In the genomic region with DNA sequence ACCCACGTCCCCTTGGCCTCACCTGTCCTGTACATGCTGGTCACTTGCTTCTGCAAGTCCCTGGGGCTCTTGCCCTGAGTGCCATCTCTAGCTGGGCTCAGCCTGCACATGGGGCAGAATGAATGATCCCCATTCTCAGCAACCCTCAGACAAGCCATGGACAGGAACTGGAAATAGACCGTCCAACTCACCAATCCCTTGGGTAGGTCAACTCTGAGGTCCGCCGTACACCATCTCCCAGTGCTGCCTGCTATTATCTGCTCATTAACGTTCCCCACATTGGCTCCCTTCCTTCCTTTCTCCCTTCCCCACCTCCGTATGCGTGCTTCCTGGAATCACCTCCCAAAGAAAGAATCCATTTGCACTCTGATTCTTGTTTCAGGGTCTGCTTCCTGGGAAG, we compare ENCODE assay signal across 32 cellular contexts.
"Had no signal": no experiment of that assay in that cellular context is flagged by ENCODE, and none has a peak within 500 bp of the region (broad histone marks: within the 10 kb centered on the region; RNA-seq: fewer than 3 reads in every experiment).

No MANE protein-coding gene starts in this region.

- H3K4me1 ChIP-seq: adrenal gland, breast epithelium, colonic mucosa, foreskin keratinocyte, gastrocnemius medialis had no signal

- H3K9me3 ChIP-seq: adrenal gland, breast epithelium, colonic mucosa, esophagus muscularis mucosa, gastrocnemius medialis had no signal

- DNase-seq: activated CD4-positive, alpha-beta memory T cell treated with anti-CD3 and anti-CD28 coated beads for 36 hours; activated CD4-positive, alpha-beta T cell treated with anti-CD3 and anti-CD28 coated beads for 36 hours; activated CD4-positive, alpha-beta T cell treated with anti-CD3 and anti-CD28 coated beads, Interleukin-2, amount 10 ng/mL, durations not matched to agents 24 days and 14 days; activated CD4-positive, CD25-positive, alpha-beta regulatory T cell; activated CD4-positive, CD25-positive, alpha-beta regulatory T cell treated with anti-CD3 and anti-CD28 coated beads, Interleukin-2, amount 50 U/mL, for 72 hours; activated CD8-positive, alpha-beta memory T cell treated with anti-CD3 and anti-CD28 coated beads, Interleukin-2, amount 10 ng/mL, durations not matched to agents 7 days and 5 days; activated CD8-positive, alpha-beta memory T cell treated with anti-CD3 and anti-CD28 coated beads, Interleukin-2, amount 50 U/mL, for 4 hours; activated CD8-positive, alpha-beta T cell treated with anti-CD3 and anti-CD28 coated beads, Interleukin-2, amount 10 ng/mL, durations not matched to agents 7 days and 5 days; activated effector memory CD4-positive, alpha-beta T cell treated with anti-CD3 and anti-CD28 coated beads, Interleukin-2, amount 50 U/mL, for 16 hours; activated naive CD4-positive, alpha-beta T cell treated with anti-CD3 and anti-CD28 coated beads for 36 hours; activated naive CD8-positive, alpha-beta T cell treated with anti-CD3 and anti-CD28 coated beads for 36 hours; activated naive CD8-positive, alpha-beta T cell treated with anti-CD3 and anti-CD28 coated beads, Interleukin-2, amount 50 U/mL, for 24 hours; activated T-cell treated with anti-CD3 and anti-CD28 coated beads, Interleukin-2, amount 50 U/mL, for 1 hour; activated T-cell treated with anti-CD3 and anti-CD28 coated beads, Interleukin-2, amount 50 U/mL, for 48 hours; adrenal gland; amygdala; aorta; central memory CD4-positive, alpha-beta T cell; cerebellar nuclear complex; colonic mucosa; effector CD8-positive, alpha-beta T cell; erythroblast; foreskin keratinocyte; gastrocnemius medialis; T-helper 2 cell had no signal

- H3K9me3 Mint-ChIP-seq: activated CD4-positive, alpha-beta memory T cell treated with anti-CD3 and anti-CD28 coated beads for 36 hours; activated CD4-positive, alpha-beta T cell treated with anti-CD3 and anti-CD28 coated beads, Interleukin-2, amount 10 ng/mL, durations not matched to agents 24 days and 14 days; activated naive CD4-positive, alpha-beta T cell treated with anti-CD3 and anti-CD28 coated beads for 36 hours; activated naive CD4-positive, alpha-beta T cell treated with anti-CD3 and anti-CD28 coated beads, Interleukin-2, amount 50 U/mL, for 24 hours; activated naive CD8-positive, alpha-beta T cell treated with anti-CD3 and anti-CD28 coated beads for 36 hours; activated naive CD8-positive, alpha-beta T cell treated with anti-CD3 and anti-CD28 coated beads, Interleukin-2, amount 50 U/mL, for 24 hours; activated T-helper 1 cell treated with anti-CD3 and anti-CD28 coated beads, Interleukin-12 subunit alpha, Interleukin-12 subunit beta, Interleukin-2, Interleukin-4 antibody, amounts not matched to agents 30 ng/mL and 10 ng/mL and 1 ng/mL, durations not matched to agents 14 hours and 24 hours and 36 hours; activated T-helper 2 cell treated with anti-CD3 and anti-CD28 coated beads, Interferon-gamma antibody, Interleukin-2, Interleukin-4, amounts not matched to agents 10 μg/mL and 5 μg/mL and 100 μg/mL, durations not matched to agents 14 hours and 24 hours and 36 hours; brain had no signal

- H3K36me3 Mint-ChIP-seq: activated CD4-positive, alpha-beta memory T cell treated with anti-CD3 and anti-CD28 coated beads for 36 hours; activated CD8-positive, alpha-beta memory T cell treated with anti-CD3 and anti-CD28 coated beads, Interleukin-2, amount 10 ng/mL, durations not matched to agents 7 days and 5 days; activated naive CD4-positive, alpha-beta T cell treated with anti-CD3 and anti-CD28 coated beads, Interleukin-2, amount 50 U/mL, for 24 hours; activated naive CD8-positive, alpha-beta T cell treated with anti-CD3 and anti-CD28 coated beads for 36 hours; brain had no signal

- H3K4me3 Mint-ChIP-seq: activated CD4-positive, alpha-beta memory T cell treated with anti-CD3 and anti-CD28 coated beads for 36 hours; activated CD4-positive, alpha-beta T cell treated with anti-CD3 and anti-CD28 coated beads for 36 hours; activated CD4-positive, alpha-beta T cell treated with anti-CD3 and anti-CD28 coated beads, Interleukin-2, amount 10 ng/mL, durations not matched to agents 24 days and 14 days; activated CD8-positive, alpha-beta memory T cell treated with anti-CD3 and anti-CD28 coated beads, Interleukin-2, amount 10 ng/mL, durations not matched to agents 7 days and 5 days; activated CD8-positive, alpha-beta T cell treated with anti-CD3 and anti-CD28 coated beads, Interleukin-2, amount 10 ng/mL, durations not matched to agents 7 days and 5 days; activated naive CD4-positive, alpha-beta T cell treated with anti-CD3 and anti-CD28 coated beads for 36 hours; activated naive CD4-positive, alpha-beta T cell treated with anti-CD3 and anti-CD28 coated beads, Interleukin-2, amount 50 U/mL, for 24 hours; activated naive CD8-positive, alpha-beta T cell treated with anti-CD3 and anti-CD28 coated beads for 36 hours; activated naive CD8-positive, alpha-beta T cell treated with anti-CD3 and anti-CD28 coated beads, Interleukin-2, amount 50 U/mL, for 24 hours; activated T-helper 1 cell treated with anti-CD3 and anti-CD28 coated beads, Interleukin-12 subunit alpha, Interleukin-12 subunit beta, Interleukin-2, Interleukin-4 antibody, amounts not matched to agents 30 ng/mL and 10 ng/mL and 1 ng/mL, durations not matched to agents 14 hours and 24 hours and 36 hours; brain had no signal

- H3K36me3 ChIP-seq: adrenal gland, breast epithelium, cardiac muscle cell, colonic mucosa, esophagus muscularis mucosa, gastrocnemius medialis had no signal

- H3K4me1 Mint-ChIP-seq: activated CD4-positive, alpha-beta T cell treated with anti-CD3 and anti-CD28 coated beads for 36 hours; activated naive CD4-positive, alpha-beta T cell treated with anti-CD3 and anti-CD28 coated beads, Interleukin-2, amount 50 U/mL, for 24 hours; activated naive CD8-positive, alpha-beta T cell treated with anti-CD3 and anti-CD28 coated beads for 36 hours; activated naive CD8-positive, alpha-beta T cell treated with anti-CD3 and anti-CD28 coated beads, Interleukin-2, amount 50 U/mL, for 24 hours had no signal

- H3K27me3 ChIP-seq: adrenal gland, cardiac muscle cell, colonic mucosa, gastrocnemius medialis had no signal

- H3K27ac Mint-ChIP-seq: activated CD4-positive, alpha-beta memory T cell treated with anti-CD3 and anti-CD28 coated beads for 36 hours; activated CD4-positive, alpha-beta T cell treated with anti-CD3 and anti-CD28 coated beads for 36 hours; activated CD4-positive, alpha-beta T cell treated with anti-CD3 and anti-CD28 coated beads, Interleukin-2, amount 10 ng/mL, durations not matched to agents 24 days and 14 days; activated CD8-positive, alpha-beta memory T cell treated with anti-CD3 and anti-CD28 coated beads, Interleukin-2, amount 10 ng/mL, durations not matched to agents 7 days and 5 days; activated CD8-positive, alpha-beta T cell treated with anti-CD3 and anti-CD28 coated beads, Interleukin-2, amount 10 ng/mL, durations not matched to agents 7 days and 5 days; activated naive CD4-positive, alpha-beta T cell treated with anti-CD3 and anti-CD28 coated beads for 36 hours; activated naive CD8-positive, alpha-beta T cell treated with anti-CD3 and anti-CD28 coated beads for 36 hours; activated naive CD8-positive, alpha-beta T cell treated with anti-CD3 and anti-CD28 coated beads, Interleukin-2, amount 50 U/mL, for 24 hours; activated T-helper 1 cell treated with anti-CD3 and anti-CD28 coated beads, Interleukin-12 subunit alpha, Interleukin-12 subunit beta, Interleukin-2, Interleukin-4 antibody, amounts not matched to agents 30 ng/mL and 10 ng/mL and 1 ng/mL, durations not matched to agents 14 hours and 24 hours and 36 hours; activated T-helper 2 cell treated with anti-CD3 and anti-CD28 coated beads, Interferon-gamma antibody, Interleukin-2, Interleukin-4, amounts not matched to agents 10 μg/mL and 5 μg/mL and 100 μg/mL, durations not matched to agents 14 hours and 24 hours and 36 hours; brain had no signal

- H3K4me3 ChIP-seq: adrenal gland, breast epithelium, cardiac muscle cell, colonic mucosa, esophagus muscularis mucosa, gastrocnemius medialis had no signal

- H3K27ac ChIP-seq: adrenal gland, breast epithelium, cardiac muscle cell, colonic mucosa, foreskin keratinocyte, gastrocnemius medialis had no signal

- ATAC-seq: activated CD4-positive, alpha-beta T cell treated with anti-CD3 and anti-CD28 coated beads for 36 hours; activated CD8-positive, alpha-beta memory T cell treated with anti-CD3 and anti-CD28 coated beads, Interleukin-2, amount 10 ng/mL, durations not matched to agents 7 days and 5 days; activated CD8-positive, alpha-beta T cell treated with anti-CD3 and anti-CD28 coated beads, Interleukin-2, amount 10 ng/mL, durations not matched to agents 7 days and 5 days; activated naive CD8-positive, alpha-beta T cell treated with anti-CD3 and anti-CD28 coated beads, Interleukin-2, amount 50 U/mL, for 24 hours; foreskin keratinocyte; gastrocnemius medialis had no signal
